ENCODE assay signal across 8 cellular contexts in genomic region chr3:75192065-75192658, GRCh38.
DNase-seq lines count a peak whose midpoint lies in the region; ATAC-seq, FAIRE-seq and TF ChIP-seq lines count a peak whose summit lies in the region.

No MANE protein-coding gene starts in this region.

- H3K36me3 Mint-ChIP-seq in activated CD8-positive, alpha-beta memory T cell treated with anti-CD3 and anti-CD28 coated beads, Interleukin-2, amount 10 ng/mL, durations not matched to agents 7 days and 5 days: no peaks in the 10 kb centered on the region

- DNase-seq in NK-92 treated with Interleukin-12 subunit alpha and Interleukin-12 subunit beta, amount 100 ng/mL, for 24 hours (lab: John Stamatoyannopoulos, UW): peak; percentile 5
- DNase-seq in NK-92 (lab: John Stamatoyannopoulos, UW; ENCODE audit: unreplicated experiment) (no peak), NCI-H345 treated with DMSO at 0.1 percent for 48 hours (lab: John Stamatoyannopoulos, UW; ENCODE audit: unreplicated experiment) (peak; percentile 4), fibroblast of mammary gland (ENCODE audit: low read depth) (peak; percentile 49), small intestine (peak; percentile 48), NCI-H510A treated with DMSO at 0.1 percent for 48 hours (lab: John Stamatoyannopoulos, UW) (no peak)
- DNase-seq in activated CD8-positive, alpha-beta memory T cell treated with anti-CD3 and anti-CD28 coated beads, Interleukin-2, amount 10 ng/mL, durations not matched to agents 7 days and 5 days: peak; percentile 65

- H3K4me1 ChIP-seq in small intestine (ENCODE audit: control insufficient read depth in 2 of 2, insufficient read depth in 1 of 2, low read depth in 1 of 2, low read length in 1 of 2): no peaks in the 10 kb centered on the region

- H3K27ac Mint-ChIP-seq in activated CD8-positive, alpha-beta memory T cell treated with anti-CD3 and anti-CD28 coated beads, Interleukin-2, amount 10 ng/mL, durations not matched to agents 7 days and 5 days: no peak overlapping the region

- H3K4me3 ChIP-seq in fibroblast of mammary gland (ENCODE audit: control insufficient read depth, low read depth, low read length) (no peak overlapping the region), small intestine (ENCODE audit: low read depth in 1 of 2, low read length in 2 of 2) (no peak overlapping the region)

- H3K27me3 ChIP-seq in small intestine (ENCODE audit: control insufficient read depth in 2 of 2, insufficient read depth in 2 of 2, low read length in 2 of 2): no peaks in the 10 kb centered on the region

- H3K27ac ChIP-seq in small intestine (ENCODE audit: low read depth in 1 of 2, low read length in 1 of 2): no peak overlapping the region

- CTCF ChIA-PET in activated CD8-positive, alpha-beta memory T cell treated with anti-CD3 and anti-CD28 coated beads, Interleukin-2, amount 10 ng/mL, durations not matched to agents 7 days and 5 days (lab: Charles Lee): interaction anchor here (0.6 to 3.1 kb wide), 9 partner anchors 10 to 442 kb away, joined by 3 to 17 read pairs (median 4); no protein-coding TSS in a partner anchor

- H3K9me3 Mint-ChIP-seq in activated CD8-positive, alpha-beta memory T cell treated with anti-CD3 and anti-CD28 coated beads, Interleukin-2, amount 10 ng/mL, durations not matched to agents 7 days and 5 days (ENCODE audit: low read depth): no peaks in the 10 kb centered on the region

- WGBS in small intestine, 3 donors: 55 to 62% (median 57%) methylated on average over 8 of the region's 8 CpGs

- H3K36me3 ChIP-seq in small intestine (ENCODE audit: control insufficient read depth in 2 of 2, insufficient read depth in 2 of 2, low read length in 2 of 2): no peaks in the 10 kb centered on the region

- no peak for FAIRE-seq in small intestine (lab: Jason Lieb, UNC)

- no peaks in the 10 kb centered on the region for H3K9me3 ChIP-seq in small intestine (ENCODE audit: control insufficient read depth, low read depth)

- peak; percentile 94 for TF ChIP-seq CTCF in fibroblast of mammary gland (conservative IDR thresholded peaks at IDR 0.05; ENCODE audit: control insufficient read depth, insufficient read depth, low read depth, low read length)

- peak; percentile 71 for ATAC-seq in HG02588 (IDR thresholded peaks at IDR 0.05; ENCODE audit: unreplicated experiment)
- peak; percentile 51 for ATAC-seq in activated CD8-positive, alpha-beta memory T cell treated with anti-CD3 and anti-CD28 coated beads, Interleukin-2, amount 10 ng/mL, durations not matched to agents 7 days and 5 days

- no peak overlapping the region for H3K4me3 Mint-ChIP-seq in activated CD8-positive, alpha-beta memory T cell treated with anti-CD3 and anti-CD28 coated beads, Interleukin-2, amount 10 ng/mL, durations not matched to agents 7 days and 5 days

- no peaks in the 10 kb centered on the region for H3K4me1 Mint-ChIP-seq in activated CD8-positive, alpha-beta memory T cell treated with anti-CD3 and anti-CD28 coated beads, Interleukin-2, amount 10 ng/mL, durations not matched to agents 7 days and 5 days

- H3K27me3 Mint-ChIP-seq in activated CD8-positive, alpha-beta memory T cell treated with anti-CD3 and anti-CD28 coated beads, Interleukin-2, amount 10 ng/mL, durations not matched to agents 7 days and 5 days: no peaks in the 10 kb centered on the region

Comparison
In these comparisons a context has a peak if more than half of its experiments do, and no peak if none do; other contexts are left out.
1. DNase-seq: peak in NK-92 treated with Interleukin-12 subunit alpha and Interleukin-12 subunit beta, amount 100 ng/mL, for 24 hours (single experiment), NCI-H345 treated with DMSO at 0.1 percent for 48 hours (single experiment), activated CD8-positive, alpha-beta memory T cell treated with anti-CD3 and anti-CD28 coated beads, Interleukin-2, amount 10 ng/mL, durations not matched to agents 7 days and 5 days (single experiment), fibroblast of mammary gland (single experiment) and small intestine (single experiment); none in NK-92 (single experiment) and NCI-H510A treated with DMSO at 0.1 percent for 48 hours (single experiment).